ENCODE assay signal across 9 cellular contexts in genomic region chr1:158003409-158003805, GRCh38. TPM values are rescaled to one million over a fixed set of nuclear protein-coding genes. Genes with fewer than 3 reads are reported as not detected.
DNase-seq lines count a peak whose midpoint lies in the region; ATAC-seq and TF ChIP-seq lines count a peak whose summit lies in the region.
"Had no signal": no experiment of that assay in that cellular context is flagged by ENCODE, and none has a peak within 500 bp of the region (broad histone marks: within the 10 kb centered on the region; RNA-seq: fewer than 3 reads in every experiment).

No MANE protein-coding gene starts in this region.

- H3K9ac ChIP-seq in ES-I3 (ENCODE audit: low read depth, low read length) (peak overlapping the region; percentile 9; the same call in 1 of the 2 replicates), adipocyte (ENCODE audit: low read length) (peak overlapping the region; percentile 72), skeletal muscle tissue (ENCODE audit: low read depth in 1 of 3, low read length in 3 of 3) (no peak overlapping the region), PC-3 (ENCODE audit: low read length) (no peak overlapping the region)

- H3K36me3 Mint-ChIP-seq in activated naive CD4-positive, alpha-beta T cell treated with anti-CD3 and anti-CD28 coated beads, Interleukin-2, amount 50 U/mL, for 72 hours: no peaks in the 10 kb centered on the region
- H3K36me3 Mint-ChIP-seq: naive B cell had no signal

- H3K27ac ChIP-seq in right cardiac atrium (ENCODE audit: low read length) (peak overlapping the region; percentile 60), skeletal muscle tissue (ENCODE audit: low read depth, low read length) (peak overlapping the region; percentile 48), PC-3 (ENCODE audit: low read length) (no peak overlapping the region)

- POLR2A ChIA-PET in PC-3 (lab: Charles Lee; ENCODE audit: unreplicated experiment): no interaction called here

- H3K4me1 ChIP-seq in ES-I3 (ENCODE audit: insufficient read depth, low read length) (peaks cover 56% of the 10 kb centered on the region), adipocyte (ENCODE audit: control insufficient read depth, insufficient read depth, low read length) (peaks cover 83% of the 10 kb centered on the region), right cardiac atrium (ENCODE audit: control insufficient read depth, insufficient read depth, low read length) (peaks cover 19% of the 10 kb centered on the region), skeletal muscle tissue (ENCODE audit: control insufficient read depth in 3 of 3, insufficient read depth in 3 of 3, low read length in 3 of 3) (peaks cover 32 to 50% (median 46%) of the 10 kb centered on the region in 3 donors), PC-3 (ENCODE audit: insufficient read depth, low read length) (peaks cover 8% of the 10 kb centered on the region)

- peak; percentile 5 to 6 for ATAC-seq in right cardiac atrium
- no peak for ATAC-seq in PC-3
- ATAC-seq in activated naive CD4-positive, alpha-beta T cell treated with anti-CD3 and anti-CD28 coated beads, Interleukin-2, amount 50 U/mL, for 72 hours: no peak

- no peak overlapping the region for H3K4me2 ChIP-seq in PC-3 (ENCODE audit: low read length)

- no peak for TF ChIP-seq CTCF in PC-3 (conservative IDR thresholded peaks at IDR 0.05; ENCODE audit: low read depth, low read length)

- H2AFZ ChIP-seq in PC-3 (ENCODE audit: low read length): no peak overlapping the region

- H3K27me3 ChIP-seq in adipocyte (replicated peaks; ENCODE audit: control insufficient read depth, insufficient read depth, low read length) (no peaks in the 10 kb centered on the region), right cardiac atrium (ENCODE audit: control insufficient read depth, insufficient read depth) (no peaks in the 10 kb centered on the region), skeletal muscle tissue (ENCODE audit: control insufficient read depth in 3 of 3, insufficient read depth in 3 of 3, low read length in 3 of 3) (peaks cover 0 to 8% (median 5%) of the 10 kb centered on the region in 3 donors), PC-3 (ENCODE audit: low read length) (no peaks in the 10 kb centered on the region)

- no peak overlapping the region for H3K27ac Mint-ChIP-seq in activated naive CD4-positive, alpha-beta T cell treated with anti-CD3 and anti-CD28 coated beads, Interleukin-2, amount 50 U/mL, for 72 hours

- H3K9me3 Mint-ChIP-seq in activated naive CD4-positive, alpha-beta T cell treated with anti-CD3 and anti-CD28 coated beads, Interleukin-2, amount 50 U/mL, for 72 hours: no peaks in the 10 kb centered on the region
- H3K9me3 Mint-ChIP-seq: naive B cell had no signal

- H3K9me2 ChIP-seq in PC-3 (replicated peaks; ENCODE audit: low read length): no peaks in the 10 kb centered on the region

- CTCF ChIA-PET in PC-3 (lab: Charles Lee): no interaction called here

- no peaks in the 10 kb centered on the region for H4K20me1 ChIP-seq in PC-3 (ENCODE audit: low read length)

- no peaks in the 10 kb centered on the region for H3F3A ChIP-seq in PC-3 (ENCODE audit: low read length, unreplicated experiment)

- H3K9me3 ChIP-seq in ES-I3 (ENCODE audit: control insufficient read depth, insufficient read depth, low read length) (no peaks in the 10 kb centered on the region), adipocyte (ENCODE audit: control insufficient read depth, low read length) (no peaks in the 10 kb centered on the region), right cardiac atrium (ENCODE audit: control insufficient read depth, low read length) (no peaks in the 10 kb centered on the region), skeletal muscle tissue (ENCODE audit: control insufficient read depth in 3 of 3, low read length in 3 of 3) (no peaks in the 10 kb centered on the region), PC-3 (ENCODE audit: low read length) (no peaks in the 10 kb centered on the region)

- H3K36me3 ChIP-seq in ES-I3 (ENCODE audit: insufficient read depth, low read length) (no peaks in the 10 kb centered on the region), adipocyte (ENCODE audit: control insufficient read depth, insufficient read depth, low read length, severe bottlenecking) (peaks cover 24% of the 10 kb centered on the region), skeletal muscle tissue (ENCODE audit: control insufficient read depth in 3 of 3, insufficient read depth in 3 of 3, low read length in 3 of 3) (no peaks in the 10 kb centered on the region), PC-3 (ENCODE audit: low read depth, low read length) (no peaks in the 10 kb centered on the region)

- BruUV-seq in PC-3 (replicated peaks; lab: Mats Ljungman, UMichigan): no TSS peak

- peaks cover 100% of the 10 kb centered on the region for H3K79me2 ChIP-seq in PC-3 (ENCODE audit: low read length)

- peak; percentile 74 for DNase-seq in adipocyte (ENCODE audit: low read depth)
- DNase-seq in right cardiac atrium: peak in 1 of 3 donors; percentile 58
- no peak for DNase-seq in NCI-H187 (lab: John Stamatoyannopoulos, UW)
- no peak for DNase-seq in PC-3
- no peak for DNase-seq in NCI-H446 treated with DMSO at 0.1 percent for 48 hours (lab: John Stamatoyannopoulos, UW)
- DNase-seq in activated naive CD4-positive, alpha-beta T cell treated with anti-CD3 and anti-CD28 coated beads, Interleukin-2, amount 50 U/mL, for 72 hours (ENCODE audit: low spot score in 2 of 2): no peak
- DNase-seq: naive B cell had no signal

- WGBS in right cardiac atrium: 39% methylated on average over 5 of the region's 5 CpGs

- intact Hi-C loops in right cardiac atrium (cut with DNase I): no loop called here
- intact Hi-C loops in PC-3 (cut with micrococcal nuclease): no loop called here

- H3K4me3 ChIP-seq in adipocyte (ENCODE audit: low read length) (peak overlapping the region; percentile 53), right cardiac atrium (ENCODE audit: low read length) (no peak overlapping the region), skeletal muscle tissue (ENCODE audit: low read length in 3 of 3) (no peak overlapping the region), PC-3 (ENCODE audit: low read length) (no peak overlapping the region)

RNA-seq across cellular contexts. Expression of gene KIRREL1, which starts 10.0 kb away (rescaled TPM):
- total RNA-seq in right cardiac atrium (10 to 100 TPM; 11.7 to 19.0 (median 15.6) TPM), skeletal muscle tissue (23.5 TPM), PC-3 (2014; rRNA removed) (49.8 and 57.1 TPM in 2 replicates)
- 6.0 TPM for polyA plus RNA-seq in right cardiac atrium
- total RNA-seq in activated naive CD4-positive, alpha-beta T cell treated with anti-CD3 and anti-CD28 coated beads, Interleukin-2, amount 50 U/mL, for 72 hours: under 1 TPM in 1 of 2 donors, not detected in 1; 0.08 TPM

Comparison
In these comparisons a context has a peak if more than half of its experiments do, and no peak if none do; other contexts are left out.
1. H3K9ac ChIP-seq: peak in ES-I3 (single experiment) and adipocyte (single experiment); none in skeletal muscle tissue (0 of 3) and PC-3 (single experiment).
2. ATAC-seq: peak in right cardiac atrium (2 of 2); none in PC-3 (single experiment) and activated naive CD4-positive, alpha-beta T cell treated with anti-CD3 and anti-CD28 coated beads, Interleukin-2, amount 50 U/mL, for 72 hours (0 of 2).
3. RNA of gene KIRREL1, which starts 10.0 kb away (total RNA-seq): 49.8 to 57.1 TPM in PC-3, 23.5 TPM in skeletal muscle tissue (single experiment) and 11.7 to 19.0 TPM in right cardiac atrium; 0.08 TPM in activated naive CD4-positive, alpha-beta T cell treated with anti-CD3 and anti-CD28 coated beads, Interleukin-2, amount 50 U/mL, for 72 hours; every median in the first group is over 10 times any median in the second.